Comparison of ENCODE assay signal across 2 cellular contexts in genomic region chr5:30337084-30337573, GRCh38.
A peak's percentile ranks its signal among the peaks of the same experiment; 100 is the strongest.
TF ChIP-seq lines count a peak whose summit lies in the region.

No MANE protein-coding gene starts in this region.

TF ChIP-seq in HepG2, 621 proteins besides CTCF, POLR2A, EP300 and RAD21:
- TF ChIP-seq BHLHE40 (IDR thresholded peaks at IDR 0.05; ENCODE audit: low read length) (peak; percentile 60; the same call in 1 of the 2 replicates), MXD3 (CRISPR knock-in tag; IDR thresholded peaks at IDR 0.05) (no peak), HNF4A (CRISPR knock-in tag; IDR thresholded peaks at IDR 0.05) (no peak), ZBTB39 (CRISPR knock-in tag; IDR thresholded peaks at IDR 0.05) (no peak), NFKBIZ (CRISPR knock-in tag; IDR thresholded peaks at IDR 0.05) (no peak), ZNF432 (CRISPR knock-in tag; IDR thresholded peaks at IDR 0.05; ENCODE audit: borderline replicate concordance) (no peak), ESRRA (CRISPR knock-in tag; IDR thresholded peaks at IDR 0.05; ENCODE audit: low read depth) (no peak), ZNF784 (CRISPR knock-in tag; IDR thresholded peaks at IDR 0.05; ENCODE audit: borderline replicate concordance) (no peak)

TF ChIP-seq in GM12878, 131 proteins besides CTCF, POLR2A, EP300 and RAD21:
- TF ChIP-seq BHLHE40 (IDR thresholded peaks at IDR 0.05; ENCODE audit: borderline replicate concordance in 1 of 2, low read depth in 2 of 2, low read length in 1 of 2) (peak; percentile 42 to 78; a peak in 3 of 4 replicates), IKZF1 (conservative IDR thresholded peaks at IDR 0.05) (no peak), NBN (IDR thresholded peaks at IDR 0.05) (peak; percentile 24; the same call in 1 of the 2 replicates)
